In genomic region chr12:120498870-120499515, GRCh38 we compare ENCODE assay signal across 1 cellular context.
TF ChIP-seq lines count a peak whose summit lies in the region.

No MANE protein-coding gene starts in this region.

TF ChIP-seq in A549, 52 proteins besides CTCF, POLR2A, EP300 and RAD21:
- TF ChIP-seq MYC (IDR thresholded peaks at IDR 0.05; ENCODE audit: borderline replicate concordance, low read length) (no peak), NFE2L2 (conservative IDR thresholded peaks at IDR 0.05; ENCODE audit: low read length) (no peak), RFX5 (IDR thresholded peaks at IDR 0.05) (no peak), ZC3H11A (IDR thresholded peaks at IDR 0.05) (no peak), PHF8 (IDR thresholded peaks at IDR 0.05; ENCODE audit: borderline replicate concordance, low read depth) (no peak), CBX2 (IDR thresholded peaks at IDR 0.05; ENCODE audit: borderline replicate concordance, low read depth) (no peak), HOXA7 (CRISPR knock-in tag; IDR thresholded peaks at IDR 0.05) (no peak), PBX3 (IDR thresholded peaks at IDR 0.05) (no peak; the same call in 1 of the 2 replicates), MAX (IDR thresholded peaks at IDR 0.05) (no peak)
